In the genomic region with DNA sequence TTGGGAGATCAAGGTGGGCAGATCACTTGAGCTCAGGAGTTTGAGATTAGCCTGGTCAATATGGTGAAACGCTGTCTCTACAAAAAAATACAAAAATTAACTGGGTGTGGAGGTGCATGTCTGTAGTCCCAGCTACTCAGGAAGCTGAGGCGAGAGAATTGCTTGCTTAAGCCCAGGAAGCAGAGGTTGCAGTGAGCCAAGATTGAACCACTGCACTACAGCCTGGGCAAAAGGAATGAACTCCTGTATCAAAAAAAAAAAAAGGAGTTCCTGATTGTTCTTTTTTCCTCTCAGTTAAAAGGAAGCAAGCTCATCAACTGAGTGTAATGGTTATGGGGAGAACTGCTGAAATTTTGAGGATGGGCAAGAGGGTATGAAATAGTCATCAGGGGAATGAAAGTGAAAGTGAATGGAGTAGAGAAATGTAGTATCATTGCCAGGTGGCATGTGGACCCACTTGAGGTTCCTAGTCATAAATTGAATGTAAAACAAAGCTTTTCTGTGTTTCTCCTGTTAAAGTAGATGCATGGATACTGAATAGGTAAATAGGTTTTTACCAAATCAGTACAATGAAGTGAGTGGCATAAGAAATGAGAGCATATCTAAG, we compare ENCODE assay signal across 8 cellular contexts. TPM values are rescaled to one million over a fixed set of nuclear protein-coding genes. Genes with fewer than 3 reads are reported as not detected.
DNase-seq lines count a peak whose midpoint lies in the region; ATAC-seq and TF ChIP-seq lines count a peak whose summit lies in the region.
"Had no signal": no experiment of that assay in that cellular context is flagged by ENCODE, and none has a peak within 500 bp of the region (broad histone marks: within the 10 kb centered on the region; RNA-seq: fewer than 3 reads in every experiment).

No MANE protein-coding gene starts in this region.

- 82 to 88% (median 86%) methylated on average over 2 of the region's 2 CpGs for WGBS in ovary, 3 donors

- H3K36me3 ChIP-seq in ovary, result no peaks in the 10 kb centered on the region

- H3K27me3 ChIP-seq in ovary, result peaks cover 2% of the 10 kb centered on the region

- ATAC-seq in GM18858 (IDR thresholded peaks at IDR 0.05; ENCODE audit: unreplicated experiment) (peak; percentile 84), GM21786 (IDR thresholded peaks at IDR 0.05; ENCODE audit: unreplicated experiment) (peak; percentile 82)

- intact Hi-C loops in ovary (cut with DNase I), result no loop called here

- TF ChIP-seq EP300 in ovary (IDR thresholded peaks at IDR 0.05), result no peak

- no peak overlapping the region for H3K27ac ChIP-seq in ovary

- H3K4me3 ChIP-seq in ovary, result no peak overlapping the region

- no peaks in the 10 kb centered on the region for H3K4me1 ChIP-seq in ovary (ENCODE audit: insufficient read depth)

- TF ChIP-seq CTCF in ovary (IDR thresholded peaks at IDR 0.05), result no peak

- DNase-seq in NAMALWA (ENCODE audit: low spot score) (peak; percentile 46), lung microvascular endothelial cell (ENCODE audit: low read depth in 2 of 2) (peak; percentile 31 to 35), nucleus accumbens (lab: John Stamatoyannopoulos, UW) (no peak), ovary (no peak), kidney glomerular epithelial cell (lab: John Stamatoyannopoulos, UW) (no peak)
- DNase-seq: activated gamma-delta T cell had no signal

- H3K9me3 ChIP-seq in ovary, result no peaks in the 10 kb centered on the region

- TF ChIP-seq POLR2A in ovary (IDR thresholded peaks at IDR 0.05), result no peak

RNA-seq across cellular contexts. Expression of a gene that starts 35.6 kb away (rescaled TPM):
- total RNA-seq in lung microvascular endothelial cell, result 34.2 and 36.9 TPM in 2 replicates
- total RNA-seq in ovary, result 10 to 100 TPM; 23.7 to 58.5 (median 49.5) TPM
- polyA plus RNA-seq in ovary, result 10 to 100 TPM; 18.8 to 63.2 TPM

Comparison
In these comparisons a context has a peak if more than half of its experiments do, and no peak if none do; other contexts are left out.
1. DNase-seq: peak in NAMALWA (single experiment) and lung microvascular endothelial cell (2 of 2); none in nucleus accumbens (0 of 56), ovary (0 of 5) and kidney glomerular epithelial cell (single experiment).